16 cellular contexts compared by ENCODE assay signal in genomic region chr14:36408388-36408787, GRCh38.
"Had no signal": no experiment of that assay in that cellular context is flagged by ENCODE, and none has a peak within 500 bp of the region (broad histone marks: within the 10 kb centered on the region; RNA-seq: fewer than 3 reads in every experiment).

No MANE protein-coding gene starts in this region.

- DNase-seq: activated CD4-positive, alpha-beta memory T cell treated with anti-CD3 and anti-CD28 coated beads for 36 hours; activated CD4-positive, alpha-beta T cell treated with anti-CD3 and anti-CD28 coated beads for 36 hours; activated effector memory CD4-positive, alpha-beta T cell treated with Interleukin-2 at 50 U/mL for 16 hours; activated T-cell treated with anti-CD3 and anti-CD28 coated beads, Interleukin-2, amount 50 U/mL, for 4 hours; dorsolateral prefrontal cortex; erythroblast; gastrocnemius medialis; islet precursor cell; left lung; mucosa of descending colon; naive thymus-derived CD4-positive, alpha-beta T cell; WERI-Rb-1 had no signal

- H3K4me3 Mint-ChIP-seq: activated CD4-positive, alpha-beta memory T cell treated with anti-CD3 and anti-CD28 coated beads for 36 hours; activated CD4-positive, alpha-beta T cell treated with anti-CD3 and anti-CD28 coated beads for 36 hours; activated T-cell treated with anti-CD3 and anti-CD28 coated beads, Interleukin-2, amount 50 U/mL, for 4 hours; naive thymus-derived CD4-positive, alpha-beta T cell; stimulated activated effector memory CD8-positive, alpha-beta T cell treated with anti-CD3 and anti-CD28 coated beads, Interleukin-12 subunit alpha, Interleukin-12 subunit beta, amount 100 ng/mL, for 72 hours had no signal

- H3K36me3 Mint-ChIP-seq: activated CD4-positive, alpha-beta memory T cell treated with anti-CD3 and anti-CD28 coated beads for 36 hours; stimulated activated effector memory CD8-positive, alpha-beta T cell treated with anti-CD3 and anti-CD28 coated beads, Interleukin-12 subunit alpha, Interleukin-12 subunit beta, amount 100 ng/mL, for 72 hours had no signal

- H3K27ac Mint-ChIP-seq: activated CD4-positive, alpha-beta memory T cell treated with anti-CD3 and anti-CD28 coated beads for 36 hours; activated CD4-positive, alpha-beta T cell treated with anti-CD3 and anti-CD28 coated beads for 36 hours; activated naive CD4-positive, alpha-beta T cell treated with anti-CD3 and anti-CD28 coated beads, Interleukin-2, amount 50 U/mL, for 72 hours; naive thymus-derived CD4-positive, alpha-beta T cell; stimulated activated effector memory CD8-positive, alpha-beta T cell treated with anti-CD3 and anti-CD28 coated beads, Interleukin-12 subunit alpha, Interleukin-12 subunit beta, amount 100 ng/mL, for 72 hours had no signal

- H3K4me1 ChIP-seq: gastrocnemius medialis, left lung had no signal

- H3K4me1 Mint-ChIP-seq: activated CD4-positive, alpha-beta T cell treated with anti-CD3 and anti-CD28 coated beads for 36 hours; naive thymus-derived CD4-positive, alpha-beta T cell; stimulated activated effector memory CD8-positive, alpha-beta T cell treated with anti-CD3 and anti-CD28 coated beads, Interleukin-12 subunit alpha, Interleukin-12 subunit beta, amount 100 ng/mL, for 72 hours had no signal

- H3K9me3 Mint-ChIP-seq: activated T-cell treated with anti-CD3 and anti-CD28 coated beads, Interleukin-2, amount 50 U/mL, for 4 hours had no signal

- H3K9me3 ChIP-seq: gastrocnemius medialis, left lung, mucosa of descending colon, thoracic aorta had no signal

- H3K27ac ChIP-seq: cardiac muscle cell, dorsolateral prefrontal cortex, gastrocnemius medialis, left lung, thoracic aorta, WERI-Rb-1 had no signal

- H3K4me3 ChIP-seq: cardiac muscle cell, dorsolateral prefrontal cortex, gastrocnemius medialis, left lung, mucosa of descending colon, thoracic aorta had no signal

- H3K27me3 ChIP-seq: cardiac muscle cell, gastrocnemius medialis, left lung had no signal

- ATAC-seq: activated CD4-positive, alpha-beta T cell treated with anti-CD3 and anti-CD28 coated beads for 36 hours; activated naive CD4-positive, alpha-beta T cell treated with anti-CD3 and anti-CD28 coated beads, Interleukin-2, amount 50 U/mL, for 72 hours; activated T-cell treated with anti-CD3 and anti-CD28 coated beads, Interleukin-2, amount 50 U/mL, for 4 hours; gastrocnemius medialis; left lung; mucosa of descending colon; naive thymus-derived CD4-positive, alpha-beta T cell; stimulated activated effector memory CD8-positive, alpha-beta T cell treated with anti-CD3 and anti-CD28 coated beads, Interleukin-12 subunit alpha, Interleukin-12 subunit beta, amount 100 ng/mL, for 72 hours had no signal

- H3K36me3 ChIP-seq: cardiac muscle cell, gastrocnemius medialis, left lung, thoracic aorta, WERI-Rb-1 had no signal
